In the genomic region with DNA sequence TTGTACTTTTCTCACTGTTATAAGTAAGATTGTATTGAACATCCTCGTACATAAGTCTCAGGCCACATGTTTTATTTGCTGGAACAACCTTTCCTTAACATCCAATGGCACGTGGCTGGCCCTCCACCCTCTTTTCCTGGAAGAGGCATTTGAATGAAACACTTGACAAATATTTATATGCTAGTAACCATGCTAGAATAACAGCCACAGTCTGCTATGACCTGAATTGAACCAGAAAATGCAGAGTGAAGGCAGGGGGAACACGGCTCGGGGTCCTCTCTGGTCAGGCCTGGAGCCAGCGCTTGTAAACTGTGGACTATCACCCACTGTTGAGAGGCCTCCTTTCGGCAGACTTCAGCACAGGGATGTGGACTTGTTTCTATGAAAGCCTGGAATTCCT, we compare ENCODE assay signal across 18 cellular contexts.
A peak's percentile ranks its signal among the peaks of the same experiment; 100 is the strongest.
DNase-seq lines count a peak whose midpoint lies in the region; ATAC-seq and TF ChIP-seq lines count a peak whose summit lies in the region.
"Had no signal": no experiment of that assay in that cellular context is flagged by ENCODE, and none has a peak within 500 bp of the region (broad histone marks: within the 10 kb centered on the region; RNA-seq: fewer than 3 reads in every experiment).

No MANE protein-coding gene starts in this region.

- H3K36me3 ChIP-seq in SK-N-SH (replicated peaks in 1 of 2; ENCODE audit: control insufficient read depth in 1 of 2, insufficient read depth in 2 of 2, low read length in 1 of 2) (no peaks in the 10 kb centered on the region), osteoblast (ENCODE audit: insufficient read depth, low read length) (no peaks in the 10 kb centered on the region), vagina (no peaks in the 10 kb centered on the region)

- DNase-seq in SK-N-SH (no peak), Right ventricle myocardium superior (no peak), osteoblast (ENCODE audit: insufficient read length, low spot score, missing footprints) (peak; percentile 81), vagina (ENCODE audit: extremely low spot score in 2 of 2) (no peak), epidermal melanocyte (ENCODE audit: insufficient read length, low spot score) (no peak)
- no peak for DNase-seq in effector CD4-positive, alpha-beta T cell
- DNase-seq: activated CD8-positive, alpha-beta memory T cell treated with anti-CD3 and anti-CD28 coated beads, Interleukin-2, amount 50 U/mL, for 48 hours; caudate nucleus; DMS79 treated with DMSO at 0.1 percent for 48 hours; hippocampal formation; naive B cell; NCI-H1694 treated with DMSO at 0.1 percent for 48 hours; stimulated activated CD4-positive, alpha-beta T cell treated with anti-CD3 and anti-CD28 coated beads, Interleukin-2, amount 100 ng/mL, for 24 hours; stimulated activated naive CD8-positive, alpha-beta T cell treated with anti-CD3 and anti-CD28 coated beads, Interleukin-15, amount 100 ng/mL, for 72 hours; T1000 had no signal

- intact Hi-C loops in Right ventricle myocardium superior (cut with DNase I): no loop called here
- intact Hi-C loops in vagina (cut with DNase I): no loop called here

- no peaks in the 10 kb centered on the region for H3K9me2 ChIP-seq in SK-N-SH

- no peak for TF ChIP-seq RAD21 in SK-N-SH (IDR thresholded peaks at IDR 0.05; ENCODE audit: low read length)

- 46% methylated on average over 6 of the region's 6 CpGs for WGBS in SK-N-SH (ENCODE audit: low lambda C conversion rate)

- no peaks in the 10 kb centered on the region for H3F3A ChIP-seq in SK-N-SH (replicated peaks; ENCODE audit: insufficient read depth)

- H3K79me2 ChIP-seq in SK-N-SH (ENCODE audit: insufficient read depth) (no peaks in the 10 kb centered on the region), osteoblast (ENCODE audit: insufficient read depth, low read length) (no peaks in the 10 kb centered on the region)

- 0 out of 2 replicates have a peak overlapping the region, but pooled peaks have one; percentile 14 for H3K9ac ChIP-seq in SK-N-SH

- peak overlapping the region; percentile 55 for H3K4me2 ChIP-seq in SK-N-SH
- peak overlapping the region; percentile 35 for H3K4me2 ChIP-seq in osteoblast (ENCODE audit: insufficient read depth, low read length)

- H2AFZ ChIP-seq in SK-N-SH (ENCODE audit: low read depth) (peak overlapping the region; percentile 41; the same call in 1 of the 2 replicates), osteoblast (ENCODE audit: low read length) (peak overlapping the region; percentile 40)

- no peak for TF ChIP-seq EP300 in SK-N-SH (IDR thresholded peaks at IDR 0.05; ENCODE audit: borderline replicate concordance in 1 of 2, low read depth in 1 of 2, low read length in 1 of 2)

- POLR2A ChIA-PET in SK-N-SH (lab: Yijun Ruan, JAX): no interaction called here

- no peak for ATAC-seq in SK-N-SH treated with all-trans-retinoic acid at 6 μM for 48 hours
- peak; percentile 27 for ATAC-seq in Right ventricle myocardium superior (ENCODE audit: poor library complexity)
- ATAC-seq in HG03378 (IDR thresholded peaks at IDR 0.05; ENCODE audit: unreplicated experiment): no peak
- ATAC-seq: stimulated activated naive CD8-positive, alpha-beta T cell treated with anti-CD3 and anti-CD28 coated beads, Interleukin-15, amount 100 ng/mL, for 72 hours had no signal

- H3K27ac ChIP-seq in SK-N-SH (ENCODE audit: low read depth in 2 of 2, low read length in 1 of 2) (peak overlapping the region in 1 of 2 experiments; percentile 68; a peak in 1 of 4 replicates), osteoblast (ENCODE audit: low read depth, low read length) (peak overlapping the region; percentile 57), vagina (peak overlapping the region; percentile 78)
- H3K27ac ChIP-seq: 22Rv1 had no signal

- TF ChIP-seq POLR2A in vagina (IDR thresholded peaks at IDR 0.05): no peak

- no peaks in the 10 kb centered on the region for H3K27me3 ChIP-seq in SK-N-SH (ENCODE audit: insufficient read depth)
- no peaks in the 10 kb centered on the region for H3K27me3 ChIP-seq in osteoblast (ENCODE audit: insufficient read depth, low read length)
- H3K27me3 ChIP-seq in vagina: no peaks in the 10 kb centered on the region

- no peaks in the 10 kb centered on the region for H4K20me1 ChIP-seq in SK-N-SH (ENCODE audit: insufficient read depth)
- H4K20me1 ChIP-seq in osteoblast (ENCODE audit: insufficient read depth, low read length): no peaks in the 10 kb centered on the region

- CTCF ChIA-PET in SK-N-SH (lab: Yijun Ruan, JAX): interaction anchor here (1.0 kb wide), 1 partner anchor 18 kb away, joined by 4 read pairs; no protein-coding TSS in a partner anchor

- H3K4me1 ChIP-seq in SK-N-SH (ENCODE audit: control insufficient read depth in 1 of 2, insufficient read depth in 2 of 2, low read depth in 1 of 2, low read length in 1 of 2): peaks cover 4 to 9% of the 10 kb centered on the region in 2 experiments
- peaks cover 5% of the 10 kb centered on the region for H3K4me1 ChIP-seq in osteoblast (ENCODE audit: insufficient read depth, low read length)
- H3K4me1 ChIP-seq in vagina: peaks cover 20% of the 10 kb centered on the region

- H3K4me3 ChIP-seq in SK-N-SH (ENCODE audit: low read depth in 2 of 2, low read length in 1 of 2): no peak overlapping the region
- no peak overlapping the region for H3K4me3 ChIP-seq in osteoblast (ENCODE audit: insufficient read depth, low read length)
- peak overlapping the region in 1 of 2 donors; percentile 13 for H3K4me3 ChIP-seq in vagina

- H3K9me3 ChIP-seq in SK-N-SH: peaks cover 3% of the 10 kb centered on the region; the same call in 1 of the 2 replicates
- H3K9me3 ChIP-seq in osteoblast (ENCODE audit: low read depth, low read length): no peaks in the 10 kb centered on the region
- H3K9me3 ChIP-seq in vagina: no peaks in the 10 kb centered on the region

- TF ChIP-seq CTCF in SK-N-SH (IDR thresholded peaks at IDR 0.05) (no peak), osteoblast (IDR thresholded peaks at IDR 0.05; ENCODE audit: extremely low read depth, low read depth, low read length) (no peak), vagina (IDR thresholded peaks at IDR 0.05) (no peak)

TF ChIP-seq in SK-N-SH, 30 proteins besides CTCF, POLR2A, EP300 and RAD21 (continues in another document):
- TF ChIP-seq MEF2A (IDR thresholded peaks at IDR 0.05; ENCODE audit: borderline replicate concordance, low read depth): no peak
- TF ChIP-seq MXI1 (IDR thresholded peaks at IDR 0.05; ENCODE audit: low read depth, low read length): no peak
- TF ChIP-seq RXRA (IDR thresholded peaks at IDR 0.05; ENCODE audit: borderline replicate concordance, low read depth): no peak
- TF ChIP-seq, protein P1, sequence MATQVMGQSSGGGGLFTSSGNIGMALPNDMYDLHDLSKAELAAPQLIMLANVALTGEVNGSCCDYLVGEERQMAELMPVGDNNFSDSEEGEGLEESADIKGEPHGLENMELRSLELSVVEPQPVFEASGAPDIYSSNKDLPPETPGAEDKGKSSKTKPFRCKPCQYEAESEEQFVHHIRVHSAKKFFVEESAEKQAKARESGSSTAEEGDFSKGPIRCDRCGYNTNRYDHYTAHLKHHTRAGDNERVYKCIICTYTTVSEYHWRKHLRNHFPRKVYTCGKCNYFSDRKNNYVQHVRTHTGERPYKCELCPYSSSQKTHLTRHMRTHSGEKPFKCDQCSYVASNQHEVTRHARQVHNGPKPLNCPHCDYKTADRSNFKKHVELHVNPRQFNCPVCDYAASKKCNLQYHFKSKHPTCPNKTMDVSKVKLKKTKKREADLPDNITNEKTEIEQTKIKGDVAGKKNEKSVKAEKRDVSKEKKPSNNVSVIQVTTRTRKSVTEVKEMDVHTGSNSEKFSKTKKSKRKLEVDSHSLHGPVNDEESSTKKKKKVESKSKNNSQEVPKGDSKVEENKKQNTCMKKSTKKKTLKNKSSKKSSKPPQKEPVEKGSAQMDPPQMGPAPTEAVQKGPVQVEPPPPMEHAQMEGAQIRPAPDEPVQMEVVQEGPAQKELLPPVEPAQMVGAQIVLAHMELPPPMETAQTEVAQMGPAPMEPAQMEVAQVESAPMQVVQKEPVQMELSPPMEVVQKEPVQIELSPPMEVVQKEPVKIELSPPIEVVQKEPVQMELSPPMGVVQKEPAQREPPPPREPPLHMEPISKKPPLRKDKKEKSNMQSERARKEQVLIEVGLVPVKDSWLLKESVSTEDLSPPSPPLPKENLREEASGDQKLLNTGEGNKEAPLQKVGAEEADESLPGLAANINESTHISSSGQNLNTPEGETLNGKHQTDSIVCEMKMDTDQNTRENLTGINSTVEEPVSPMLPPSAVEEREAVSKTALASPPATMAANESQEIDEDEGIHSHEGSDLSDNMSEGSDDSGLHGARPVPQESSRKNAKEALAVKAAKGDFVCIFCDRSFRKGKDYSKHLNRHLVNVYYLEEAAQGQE (IDR thresholded peaks at IDR 0.05; ENCODE audit: low read depth, low read length): no peak

TF ChIP-seq in SK-N-SH treated with all-trans-retinoic acid at 6 μM for 48 hours, 23 proteins besides CTCF, POLR2A, EP300 and RAD21:
- TF ChIP-seq ZFP3 (CRISPR knock-in tag; IDR thresholded peaks at IDR 0.05) (no peak), ZNF8 (CRISPR knock-in tag; IDR thresholded peaks at IDR 0.05) (no peak)
- TF ChIP-seq, protein P2, sequence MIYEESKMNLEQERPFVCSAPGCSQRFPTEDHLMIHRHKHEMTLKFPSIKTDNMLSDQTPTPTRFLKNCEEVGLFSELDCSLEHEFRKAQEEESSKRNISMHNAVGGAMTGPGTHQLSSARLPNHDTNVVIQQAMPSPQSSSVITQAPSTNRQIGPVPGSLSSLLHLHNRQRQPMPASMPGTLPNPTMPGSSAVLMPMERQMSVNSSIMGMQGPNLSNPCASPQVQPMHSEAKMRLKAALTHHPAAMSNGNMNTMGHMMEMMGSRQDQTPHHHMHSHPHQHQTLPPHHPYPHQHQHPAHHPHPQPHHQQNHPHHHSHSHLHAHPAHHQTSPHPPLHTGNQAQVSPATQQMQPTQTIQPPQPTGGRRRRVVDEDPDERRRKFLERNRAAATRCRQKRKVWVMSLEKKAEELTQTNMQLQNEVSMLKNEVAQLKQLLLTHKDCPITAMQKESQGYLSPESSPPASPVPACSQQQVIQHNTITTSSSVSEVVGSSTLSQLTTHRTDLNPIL (CRISPR knock-in tag; IDR thresholded peaks at IDR 0.05; ENCODE audit: low read depth): no peak
